16 cellular contexts compared by ENCODE assay signal in genomic region chr2:130241041-130241707, GRCh38. TPM values are rescaled to one million over a fixed set of nuclear protein-coding genes. Genes with fewer than 3 reads are reported as not detected.
DNase-seq lines count a peak whose midpoint lies in the region; ATAC-seq, FAIRE-seq and TF ChIP-seq lines count a peak whose summit lies in the region.
"Had no signal": no experiment of that assay in that cellular context is flagged by ENCODE, and none has a peak within 500 bp of the region (broad histone marks: within the 10 kb centered on the region; RNA-seq: fewer than 3 reads in every experiment).

No MANE protein-coding gene starts in this region.

- WGBS in IMR-90 (ENCODE audit: extremely low coverage in 2 of 2, insufficient read length in 1 of 2), 2 experiments = 78% methylated on average over 7 of the region's 8 CpGs; no CpG with 5 or more reads in 1 of the 2 experiments
- WGBS in K562 (ENCODE audit: insufficient coverage, low coverage, missing lambda C conversion rate) = 7% methylated on average over 8 of the region's 8 CpGs
- WGBS in neuronal stem cell (ENCODE audit: extremely low coverage in 2 of 2, insufficient read length in 2 of 2, insufficient replicate concordance in 1 of 2), 2 donors = no CpG with 5 or more reads among the region's 8 CpGs
- 77 to 92% (median 84%) methylated on average over 8 of the region's 8 CpGs for WGBS in adrenal gland, 4 donors

- H4K8ac ChIP-seq in IMR-90 (ENCODE audit: low read depth in 2 of 2, low read length in 2 of 2) (no peak overlapping the region), neuronal stem cell (ENCODE audit: low read depth, low read length) (no peak overlapping the region)

- no peak for TF ChIP-seq EP300 in K562 (IDR thresholded peaks at IDR 0.05; ENCODE audit: low read length)

- H3K27ac ChIP-seq in C4-2B (peak overlapping the region; percentile 77), IMR-90 (ENCODE audit: insufficient read depth, low read length) (no peak overlapping the region), K562 (ENCODE audit: extremely low read depth, low read depth, low read length) (no peak overlapping the region), neuronal stem cell (replicated peaks; ENCODE audit: low read length) (no peak overlapping the region), adrenal gland (no peak overlapping the region)

- H3K9me1 ChIP-seq in IMR-90 (ENCODE audit: insufficient read depth, low read length) (no peaks in the 10 kb centered on the region), K562 (ENCODE audit: control insufficient read depth, insufficient read depth, low read length) (no peaks in the 10 kb centered on the region)

- H3K79me2 ChIP-seq in K562 (ENCODE audit: control insufficient read depth, insufficient read depth, low read length) = no peaks in the 10 kb centered on the region

- no peak overlapping the region for H2BK120ac ChIP-seq in IMR-90 (ENCODE audit: low read depth, low read length)
- no peak overlapping the region for H2BK120ac ChIP-seq in neuronal stem cell (ENCODE audit: low read depth, low read length)

- no peaks in the 10 kb centered on the region for H3K27me3 ChIP-seq in IMR-90 (ENCODE audit: control insufficient read depth, insufficient read depth, low read length)
- peaks cover 4 to 9% of the 10 kb centered on the region in 2 experiments; a peak in 4 of 5 replicates for H3K27me3 ChIP-seq in K562 (ENCODE audit: control insufficient read depth in 2 of 2, insufficient read depth in 2 of 2, low read length in 2 of 2)
- peaks cover 0 to 2% (median 0%) of the 10 kb centered on the region in 3 experiments for H3K27me3 ChIP-seq in neuronal stem cell (ENCODE audit: control insufficient read depth in 3 of 3, insufficient read depth in 3 of 3, low read depth in 1 of 3, low read length in 3 of 3)
- no peaks in the 10 kb centered on the region for H3K27me3 ChIP-seq in adrenal gland

- no peaks in the 10 kb centered on the region for H3K36me3 ChIP-seq in IMR-90 (ENCODE audit: control insufficient read depth, insufficient read depth, low read length)
- H3K36me3 ChIP-seq in K562 (ENCODE audit: control insufficient read depth, insufficient read depth, low read length) = no peaks in the 10 kb centered on the region
- H3K36me3 ChIP-seq in neuronal stem cell (replicated peaks in 1 of 2; ENCODE audit: control insufficient read depth in 2 of 2, insufficient read depth in 2 of 2, low read length in 2 of 2) = no peaks in the 10 kb centered on the region
- no peaks in the 10 kb centered on the region for H3K36me3 ChIP-seq in adrenal gland (replicated peaks in 1 of 2)
- H3K36me3 ChIP-seq: HAP-1 had no signal

- DNase-seq in IMR-90 (peak; percentile 5), K562 (ENCODE audit: extremely low read depth in 1 of 4, low spot score in 3 of 4) (peak in 2 of 4 experiments; percentile 31 to 59), left colon (peak; percentile 74 to 85), neuronal stem cell (ENCODE audit: low spot score) (no peak), adrenal gland (no peak)
- no peak for DNase-seq in activated T-cell treated with anti-CD3 and anti-CD28 coated beads, Interleukin-2, amount 50 U/mL, for 4 hours
- DNase-seq: activated CD4-positive, alpha-beta memory T cell treated with anti-CD3 and anti-CD28 coated beads, Interleukin-2, amount 10 ng/mL, durations not matched to agents 7 days and 5 days; naive B cell; NCI-H69; stimulated activated naive CD4-positive, alpha-beta T cell treated with Interleukin-2 at 50 U/mL for 16 hours had no signal

- FAIRE-seq in K562 (lab: Jason Lieb, UNC) = no peak
- FAIRE-seq: GM19239 had no signal

- no peak overlapping the region for H2BK20ac ChIP-seq in IMR-90 (ENCODE audit: low read depth, low read length)

- dilution Hi-C loops in IMR-90 (cut with HindIII; ENCODE audit: low sequenced_read_pairs, unreplicated experiment) = no loop called here

- no peaks in the 10 kb centered on the region for H3K4me1 Mint-ChIP-seq in activated T-cell treated with anti-CD3 and anti-CD28 coated beads, Interleukin-2, amount 50 U/mL, for 4 hours (ENCODE audit: low read depth)
- H3K4me1 Mint-ChIP-seq: activated CD4-positive, alpha-beta memory T cell treated with anti-CD3 and anti-CD28 coated beads, Interleukin-2, amount 10 ng/mL, durations not matched to agents 7 days and 5 days; activated naive CD4-positive, alpha-beta T cell treated with anti-CD3 and anti-CD28 coated beads, Interleukin-2, amount 50 U/mL, for 24 hours; naive B cell had no signal

- H2AFZ ChIP-seq in IMR-90 (replicated peaks; ENCODE audit: low read length, poor library complexity) (no peak overlapping the region), K562 (ENCODE audit: low read depth, low read length) (no peak overlapping the region), neuronal stem cell (ENCODE audit: low read length) (no peak overlapping the region)

- H2BK15ac ChIP-seq in IMR-90 (ENCODE audit: low read depth, low read length) (no peak overlapping the region), neuronal stem cell (ENCODE audit: low read length) (no peak overlapping the region)

- H3K4me1 ChIP-seq in IMR-90 (ENCODE audit: control insufficient read depth, insufficient read depth, low read length) = no peaks in the 10 kb centered on the region
- no peaks in the 10 kb centered on the region for H3K4me1 ChIP-seq in K562 (replicated peaks in 1 of 2; ENCODE audit: control insufficient read depth in 2 of 2, insufficient read depth in 2 of 2, low read length in 2 of 2)
- H3K4me1 ChIP-seq in neuronal stem cell (ENCODE audit: control insufficient read depth in 2 of 2, insufficient read depth in 1 of 2, low read depth in 1 of 2, low read length in 2 of 2) = no peaks in the 10 kb centered on the region
- H3K4me1 ChIP-seq in adrenal gland (replicated peaks in 1 of 2) = no peaks in the 10 kb centered on the region
- H3K4me1 ChIP-seq: HAP-1 had no signal

- H3K4me3 ChIP-seq in IMR-90 (ENCODE audit: insufficient read depth, low read depth, low read length) (no peak overlapping the region), K562 (no peak overlapping the region), neuronal stem cell (ENCODE audit: low read length in 2 of 2) (no peak overlapping the region), adrenal gland (no peak overlapping the region)
- H3K4me3 ChIP-seq: HAP-1 had no signal

- H3K27me3 Mint-ChIP-seq in activated T-cell treated with anti-CD3 and anti-CD28 coated beads, Interleukin-2, amount 50 U/mL, for 4 hours (ENCODE audit: low read depth) = peaks cover 22% of the 10 kb centered on the region

- no peaks in the 10 kb centered on the region for H3K9me3 ChIP-seq in IMR-90 (ENCODE audit: control insufficient read depth, insufficient read depth, low read length)
- no peaks in the 10 kb centered on the region for H3K9me3 ChIP-seq in K562 (replicated peaks; ENCODE audit: control insufficient read depth, insufficient read depth, low read depth, low read length)
- H3K9me3 ChIP-seq in neuronal stem cell (replicated peaks in 1 of 2; ENCODE audit: control insufficient read depth in 2 of 2, insufficient read depth in 1 of 2, low read depth in 1 of 2, low read length in 2 of 2) = peaks cover 0 to 2% of the 10 kb centered on the region in 2 donors
- no peaks in the 10 kb centered on the region for H3K9me3 ChIP-seq in adrenal gland (replicated peaks in 1 of 3)
- H3K9me3 ChIP-seq: HAP-1 had no signal

- no TSS peak for BruUV-seq in IMR-90 (replicated peaks; lab: Mats Ljungman, UMichigan)
- BruUV-seq in K562 (replicated peaks; lab: Mats Ljungman, UMichigan) = no TSS peak

- intact Hi-C loops in IMR-90 (cut with micrococcal nuclease) (no loop called here), K562 (cut with micrococcal nuclease) (no loop called here), left colon (cut with DNase I, micrococcal nuclease) (no loop called here), adrenal gland (cut with DNase I) (no loop called here)

- no peaks in the 10 kb centered on the region for H3K36me3 Mint-ChIP-seq in activated T-cell treated with anti-CD3 and anti-CD28 coated beads, Interleukin-2, amount 50 U/mL, for 4 hours (ENCODE audit: insufficient read depth)
- H3K36me3 Mint-ChIP-seq: activated naive CD4-positive, alpha-beta T cell treated with anti-CD3 and anti-CD28 coated beads, Interleukin-2, amount 50 U/mL, for 24 hours; naive B cell had no signal

- no peak overlapping the region for H4K5ac ChIP-seq in IMR-90 (ENCODE audit: low read depth, low read length)

- H3K56ac ChIP-seq in IMR-90 (ENCODE audit: extremely low read depth, insufficient read depth, low read length) = no peak overlapping the region

- H4K91ac ChIP-seq in IMR-90 (ENCODE audit: insufficient read depth, low read depth, low read length) (no peak overlapping the region), neuronal stem cell (ENCODE audit: low read depth, low read length, poor library complexity) (no peak overlapping the region)

- no peaks in the 10 kb centered on the region for H3K79me1 ChIP-seq in IMR-90 (ENCODE audit: low read depth in 1 of 2, low read length in 2 of 2)
- no peaks in the 10 kb centered on the region for H3K79me1 ChIP-seq in neuronal stem cell (ENCODE audit: low read depth, low read length)

- H3K4ac ChIP-seq in IMR-90 (ENCODE audit: low read depth, low read length) (no peak overlapping the region), neuronal stem cell (ENCODE audit: low read length) (no peak overlapping the region)

- no peak for TF ChIP-seq POLR2A in IMR-90 (IDR thresholded peaks at IDR 0.05; ENCODE audit: low read depth, low read length)
- TF ChIP-seq POLR2A in K562 (conservative IDR thresholded peaks at IDR 0.05) = no peak
- TF ChIP-seq POLR2A in adrenal gland (IDR thresholded peaks at IDR 0.05) = no peak

- no peak for TF ChIP-seq RAD21 in IMR-90 (IDR thresholded peaks at IDR 0.05; ENCODE audit: low read length)
- no peak for TF ChIP-seq RAD21 in K562 (CRISPR knock-in tag; conservative IDR thresholded peaks at IDR 0.05 in 1 of 2, IDR thresholded peaks at IDR 0.05 in 1 of 2)

- POLR2A ChIA-PET in IMR-90 (lab: Charles Lee; ENCODE audit: unreplicated experiment) (no interaction called here), K562 (lab: Yijun Ruan, JAX) (no interaction called here)

- ATAC-seq in IMR-90 (ENCODE audit: low read depth) (no peak), K562 (peak; percentile 82), left colon (peak; percentile 97), HG02840 (IDR thresholded peaks at IDR 0.05; ENCODE audit: low FRiP score, unreplicated experiment) (no peak)
- ATAC-seq in activated T-cell treated with anti-CD3 and anti-CD28 coated beads, Interleukin-2, amount 50 U/mL, for 4 hours = no peak

- no peak for TF ChIP-seq CTCF in C4-2B (conservative IDR thresholded peaks at IDR 0.05)
- TF ChIP-seq CTCF in IMR-90 (conservative IDR thresholded peaks at IDR 0.05; ENCODE audit: low read depth, low read length) = no peak
- no peak for TF ChIP-seq CTCF in K562 (IDR thresholded peaks at IDR 0.05 in 2 of 3, conservative IDR thresholded peaks at IDR 0.05 in 1 of 3; ENCODE audit: insufficient read depth in 2 of 3, low read depth in 1 of 3, low read length in 3 of 3)
- no peak for TF ChIP-seq CTCF in adrenal gland (IDR thresholded peaks at IDR 0.05)

- no peak overlapping the region for H3K14ac ChIP-seq in IMR-90 (replicated peaks; ENCODE audit: low read depth, low read length)
- H3K14ac ChIP-seq in neuronal stem cell (ENCODE audit: low read length) = no peak overlapping the region

- no peak overlapping the region for H3K23ac ChIP-seq in IMR-90 (ENCODE audit: low read depth, low read length)
- H3K23ac ChIP-seq in neuronal stem cell (ENCODE audit: low read depth, low read length, poor library complexity) = no peak overlapping the region

- in situ Hi-C loops in IMR-90 (cut with MboI; ENCODE audit: low sequenced_read_pairs) (no loop called here), K562 (cut with MboI) (no loop called here)

- no peak overlapping the region for H2AK5ac ChIP-seq in IMR-90 (ENCODE audit: low read depth, low read length)
- H2AK5ac ChIP-seq in neuronal stem cell (ENCODE audit: low read depth, low read length) = no peak overlapping the region

- H3K9ac ChIP-seq in IMR-90 (ENCODE audit: low read depth, low read length) (no peak overlapping the region), K562 (ENCODE audit: insufficient read depth in 1 of 2, low read depth in 2 of 2, low read length in 2 of 2) (no peak overlapping the region), neuronal stem cell (ENCODE audit: low read depth, low read length, poor library complexity) (no peak overlapping the region)

- no peak overlapping the region for H3K4me3 Mint-ChIP-seq in activated T-cell treated with anti-CD3 and anti-CD28 coated beads, Interleukin-2, amount 50 U/mL, for 4 hours
- H3K4me3 Mint-ChIP-seq: activated CD4-positive, alpha-beta memory T cell treated with anti-CD3 and anti-CD28 coated beads, Interleukin-2, amount 10 ng/mL, durations not matched to agents 7 days and 5 days; activated naive CD4-positive, alpha-beta T cell treated with anti-CD3 and anti-CD28 coated beads, Interleukin-2, amount 50 U/mL, for 24 hours; naive B cell had no signal

- H3K18ac ChIP-seq in IMR-90 (ENCODE audit: low read depth, low read length) (no peak overlapping the region), neuronal stem cell (ENCODE audit: low read length) (no peak overlapping the region)

- no peak overlapping the region for H2BK12ac ChIP-seq in neuronal stem cell (ENCODE audit: low read length)

- CTCF ChIA-PET in IMR-90 (lab: Yijun Ruan, JAX) = interaction anchor here (0.6 kb wide), 1 partner anchor 48 kb away, joined by 5 read pairs; no protein-coding TSS in a partner anchor
- CTCF ChIA-PET in K562 (lab: Yijun Ruan, JAX; ENCODE audit: low intra/inter-chr PET ratio) = no interaction called here

- H2BK5ac ChIP-seq in IMR-90 (ENCODE audit: low read depth, low read length, poor library complexity, severe bottlenecking) (no peak overlapping the region), neuronal stem cell (ENCODE audit: low read length) (no peak overlapping the region)

- no peaks in the 10 kb centered on the region for H4K20me1 ChIP-seq in IMR-90 (ENCODE audit: insufficient read depth, low read length)
- H4K20me1 ChIP-seq in K562 (replicated peaks; ENCODE audit: control insufficient read depth, insufficient read depth, low read length) = no peaks in the 10 kb centered on the region

- no peak overlapping the region for H2AK9ac ChIP-seq in IMR-90 (replicated peaks; ENCODE audit: low read depth, low read length, poor library complexity)

- H3K4me2 ChIP-seq in IMR-90 (ENCODE audit: low read depth, low read length) (no peak overlapping the region), K562 (ENCODE audit: insufficient read depth, low read length) (no peak overlapping the region), neuronal stem cell (ENCODE audit: insufficient read depth, low read length, poor library complexity, severe bottlenecking) (no peak overlapping the region)

- H3K9me3 Mint-ChIP-seq in activated T-cell treated with anti-CD3 and anti-CD28 coated beads, Interleukin-2, amount 50 U/mL, for 4 hours = no peaks in the 10 kb centered on the region
- H3K9me3 Mint-ChIP-seq: activated CD4-positive, alpha-beta memory T cell treated with anti-CD3 and anti-CD28 coated beads, Interleukin-2, amount 10 ng/mL, durations not matched to agents 7 days and 5 days; activated naive CD4-positive, alpha-beta T cell treated with anti-CD3 and anti-CD28 coated beads, Interleukin-2, amount 50 U/mL, for 24 hours had no signal

RNA-seq across cellular contexts. Expression of gene TUBA3E, which starts 42.9 kb away (rescaled TPM):
- total RNA-seq in IMR-90 (2012; rRNA removed) (not detected in 2 replicates), K562 (2014; rRNA removed) (0.14 and 0.41 TPM in 2 replicates), K562 (2014; rRNA removed; fragmentation: Illumina TruSeq; extraction: Trizol) (0.10 TPM in 1 of 2 replicates, not detected in the other), K562 (2015; rRNA removed; fragmentation: Illumina TruSeq; extraction: Trizol) (0.15 and 0.25 TPM in 2 replicates), K562 (2021) (not detected in 2 replicates), left colon (not detected), adrenal gland (not detected)
- polyA plus RNA-seq in IMR-90 (2012; rRNA removed) (not detected in 2 replicates), K562 (2011; rRNA removed) (0.11 and 0.26 TPM in 2 replicates), K562 (2014; fragmentation: Illumina TruSeq; extraction: Trizol) (0.22 and 0.30 TPM in 2 replicates), K562 (2014; fragmentation: Nextera tagmentation; extraction: Ambion mirVana) (under 1 TPM in 1 of 2 experiments, not detected in 1; 0.13 TPM), K562 (2014; rRNA removed) (0.09 and 0.12 TPM in 2 replicates), adrenal gland (not detected)
- not detected in 2 replicates for polyA plus RNA-seq in IMR-90 (2012; cell fraction: cytosol; rRNA removed)
- not detected in 2 replicates for polyA plus RNA-seq in IMR-90 (2012; cell fraction: nucleus; rRNA removed; ENCODE audit: low replicate concordance)
- total RNA-seq in K562 (2011; cell fraction: chromatin; rRNA removed; ENCODE audit: low replicate concordance) = not detected in 2 replicates
- not detected in 2 replicates for total RNA-seq in K562 (2011; cell fraction: nucleolus; rRNA removed)
- total RNA-seq in K562 (2011; cell fraction: nucleoplasm; rRNA removed) = not detected in 2 replicates
- 0.34 and 0.48 TPM in 2 replicates for polyA plus RNA-seq in K562 (2011; cell fraction: cytosol; rRNA removed)
- 0.34 and 0.37 TPM in 2 replicates for polyA plus RNA-seq in K562 (2011; cell fraction: nucleus; rRNA removed)
- polyA plus RNA-seq in K562 (2012) = 0.06 and 0.09 TPM in 2 replicates
- 0.14 TPM in 1 of 2 replicates, not detected in the other for polyA minus RNA-seq in K562 (2011; rRNA and poly(A)+ RNA removed)
- polyA minus RNA-seq in K562 (2011; cell fraction: cytosol; rRNA and poly(A)+ RNA removed) = not detected in 2 replicates
- polyA minus RNA-seq in K562 (2011; cell fraction: nucleus; rRNA and poly(A)+ RNA removed) = not detected in 2 replicates
- not detected for total RNA-seq in activated T-cell treated with anti-CD3 and anti-CD28 coated beads, Interleukin-2, amount 50 U/mL, for 4 hours
- polyA plus RNA-seq in neuronal stem cell (2013, experiment 1 of 2) = not detected
- polyA plus RNA-seq in neuronal stem cell (2013, experiment 2 of 2) = not detected
- total RNA-seq: activated CD4-positive, alpha-beta memory T cell treated with anti-CD3 and anti-CD28 coated beads, Interleukin-2, amount 10 ng/mL, durations not matched to agents 7 days and 5 days had no signal
- polyA plus RNA-seq: BJ had no signal

RNA-seq across cellular contexts. Expression of gene MZT2B, which starts 59.1 kb away (rescaled TPM):
- total RNA-seq in IMR-90 (2012; rRNA removed) (24.9 and 29.2 TPM in 2 replicates), K562 (2014; rRNA removed) (435 and 624 TPM in 2 replicates), K562 (2014; rRNA removed; fragmentation: Illumina TruSeq; extraction: Trizol) (15.9 and 19.3 TPM in 2 replicates), K562 (2015; rRNA removed; fragmentation: Illumina TruSeq; extraction: Trizol) (102 and 115 TPM in 2 replicates), K562 (2021) (379 and 394 TPM in 2 replicates), left colon (100 to 1,000 TPM; 214 to 244 TPM), adrenal gland (100 to 1,000 TPM; 122 to 372 (median 306) TPM)
- polyA plus RNA-seq in IMR-90 (2012; rRNA removed) (115 and 227 TPM in 2 replicates), K562 (2011; rRNA removed) (114 and 170 TPM in 2 replicates), K562 (2014; fragmentation: Illumina TruSeq; extraction: Trizol) (12.5 and 57.0 TPM in 2 replicates), K562 (2014; fragmentation: Nextera tagmentation; extraction: Ambion mirVana) (1 to 10 TPM; 5.1 to 9.3 TPM), K562 (2014; rRNA removed) (321 and 383 TPM in 2 replicates), adrenal gland (100 to 1,000 TPM in 2 of 3 donors, 1 to 10 TPM in 1; 7.1 to 688 (median 461) TPM)
- 255 and 405 TPM in 2 replicates for polyA plus RNA-seq in IMR-90 (2012; cell fraction: cytosol; rRNA removed)
- 61.9 and 106 TPM in 2 replicates for polyA plus RNA-seq in IMR-90 (2012; cell fraction: nucleus; rRNA removed; ENCODE audit: low replicate concordance)
- total RNA-seq in K562 (2011; cell fraction: chromatin; rRNA removed; ENCODE audit: low replicate concordance) = 10.2 and 28.9 TPM in 2 replicates
- total RNA-seq in K562 (2011; cell fraction: nucleolus; rRNA removed) = 71.5 and 79.0 TPM in 2 replicates
- 32.1 and 38.3 TPM in 2 replicates for total RNA-seq in K562 (2011; cell fraction: nucleoplasm; rRNA removed)
- 101 and 352 TPM in 2 replicates for polyA plus RNA-seq in K562 (2011; cell fraction: cytosol; rRNA removed)
- polyA plus RNA-seq in K562 (2011; cell fraction: nucleus; rRNA removed) = 57.8 and 72.4 TPM in 2 replicates
- polyA plus RNA-seq in K562 (2012) = 267 and 316 TPM in 2 replicates
- polyA minus RNA-seq in K562 (2011; rRNA and poly(A)+ RNA removed) = 3.0 and 3.9 TPM in 2 replicates
- 41.0 and 73.4 TPM in 2 replicates for polyA minus RNA-seq in K562 (2011; cell fraction: cytosol; rRNA and poly(A)+ RNA removed)
- polyA minus RNA-seq in K562 (2011; cell fraction: nucleus; rRNA and poly(A)+ RNA removed) = 24.0 and 37.5 TPM in 2 replicates
- total RNA-seq in activated T-cell treated with anti-CD3 and anti-CD28 coated beads, Interleukin-2, amount 50 U/mL, for 4 hours = 100 to 1,000 TPM; 263 to 292 (median 276) TPM
- 325 TPM for polyA plus RNA-seq in neuronal stem cell (2013, experiment 1 of 2)
- polyA plus RNA-seq in neuronal stem cell (2013, experiment 2 of 2) = 326 TPM

RNA-seq across cellular contexts. Expression of gene SMPD4, which starts 59.8 kb away (rescaled TPM):
- total RNA-seq in IMR-90 (2012; rRNA removed) (8.6 and 10.6 TPM in 2 replicates), K562 (2014; rRNA removed) (46.6 and 61.6 TPM in 2 replicates), K562 (2014; rRNA removed; fragmentation: Illumina TruSeq; extraction: Trizol) (25.7 and 26.0 TPM in 2 replicates), K562 (2015; rRNA removed; fragmentation: Illumina TruSeq; extraction: Trizol) (35.7 and 39.6 TPM in 2 replicates), K562 (2021) (108 and 123 TPM in 2 replicates), left colon (10 to 100 TPM; 30.2 to 41.3 TPM), adrenal gland (10 to 100 TPM; 27.4 to 85.4 (median 37.7) TPM)
- polyA plus RNA-seq in IMR-90 (2012; rRNA removed) (63.0 and 80.4 TPM in 2 replicates), K562 (2011; rRNA removed) (33.4 and 80.6 TPM in 2 replicates), K562 (2014; fragmentation: Illumina TruSeq; extraction: Trizol) (79.3 and 102 TPM in 2 replicates), K562 (2014; fragmentation: Nextera tagmentation; extraction: Ambion mirVana) (1 to 10 TPM; 7.5 to 8.8 TPM), K562 (2014; rRNA removed) (65.1 and 71.4 TPM in 2 replicates), adrenal gland (10 to 100 TPM; 26.5 to 94.4 (median 87.1) TPM)
- polyA plus RNA-seq in IMR-90 (2012; cell fraction: cytosol; rRNA removed) = 29.0 and 42.1 TPM in 2 replicates
- 134 and 311 TPM in 2 replicates for polyA plus RNA-seq in IMR-90 (2012; cell fraction: nucleus; rRNA removed; ENCODE audit: low replicate concordance)
- total RNA-seq in K562 (2011; cell fraction: chromatin; rRNA removed; ENCODE audit: low replicate concordance) = 91.3 and 261 TPM in 2 replicates
- 155 and 168 TPM in 2 replicates for total RNA-seq in K562 (2011; cell fraction: nucleolus; rRNA removed)
- total RNA-seq in K562 (2011; cell fraction: nucleoplasm; rRNA removed) = 102 and 110 TPM in 2 replicates
- polyA plus RNA-seq in K562 (2011; cell fraction: cytosol; rRNA removed) = 38.3 and 60.1 TPM in 2 replicates
- 258 and 368 TPM in 2 replicates for polyA plus RNA-seq in K562 (2011; cell fraction: nucleus; rRNA removed)
- 62.6 and 64.0 TPM in 2 replicates for polyA plus RNA-seq in K562 (2012)
- polyA minus RNA-seq in K562 (2011; rRNA and poly(A)+ RNA removed) = 26.6 and 35.5 TPM in 2 replicates
- 63.5 and 85.1 TPM in 2 replicates for polyA minus RNA-seq in K562 (2011; cell fraction: cytosol; rRNA and poly(A)+ RNA removed)
- polyA minus RNA-seq in K562 (2011; cell fraction: nucleus; rRNA and poly(A)+ RNA removed) = 80.4 and 94.5 TPM in 2 replicates
- total RNA-seq in activated T-cell treated with anti-CD3 and anti-CD28 coated beads, Interleukin-2, amount 50 U/mL, for 4 hours = 100 to 1,000 TPM; 102 to 113 (median 103) TPM
- 38.8 TPM for polyA plus RNA-seq in neuronal stem cell (2013, experiment 1 of 2)
- polyA plus RNA-seq in neuronal stem cell (2013, experiment 2 of 2) = 36.9 TPM

Comparison
In these comparisons a context has a peak if more than half of its experiments do, and no peak if none do; other contexts are left out.
1. ATAC-seq: peak in K562 (single experiment) and left colon (single experiment); none in IMR-90 (single experiment), activated T-cell treated with anti-CD3 and anti-CD28 coated beads, Interleukin-2, amount 50 U/mL, for 4 hours (0 of 2) and HG02840 (single experiment).
2. DNase-seq: peak in IMR-90 (single experiment) and left colon (2 of 2); none in activated T-cell treated with anti-CD3 and anti-CD28 coated beads, Interleukin-2, amount 50 U/mL, for 4 hours (single experiment), neuronal stem cell (single experiment) and adrenal gland (0 of 7).